13 cellular contexts compared by ENCODE assay signal in the genomic region with DNA sequence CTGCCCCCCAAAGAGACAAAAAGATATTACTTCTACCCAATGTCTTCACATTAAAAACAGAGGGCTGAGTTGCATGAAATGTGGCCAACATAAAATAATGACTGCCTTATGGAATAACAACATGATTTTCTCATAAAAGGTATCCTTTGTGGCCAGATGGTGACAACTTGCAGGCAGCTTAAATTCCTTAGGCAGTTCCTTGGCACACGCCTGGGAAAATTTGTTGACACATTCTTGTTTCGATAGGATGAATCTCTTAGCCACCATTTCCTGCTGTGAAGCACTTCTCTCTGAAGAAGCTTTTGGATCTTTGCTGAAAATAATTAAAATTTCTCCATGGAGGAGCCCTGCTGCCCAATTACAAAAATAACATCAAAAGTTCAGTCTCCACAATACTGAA.
DNase-seq lines count a peak whose midpoint lies in the region; ATAC-seq lines count a peak whose summit lies in the region.
"Had no signal": no experiment of that assay in that cellular context is flagged by ENCODE, and none has a peak within 500 bp of the region (broad histone marks: within the 10 kb centered on the region; RNA-seq: fewer than 3 reads in every experiment).

No MANE protein-coding gene starts in this region.

- H3K27ac Mint-ChIP-seq in activated CD8-positive, alpha-beta memory T cell treated with anti-CD3 and anti-CD28 coated beads, Interleukin-2, amount 10 ng/mL, durations not matched to agents 7 days and 5 days = no peak overlapping the region
- H3K27ac Mint-ChIP-seq: activated CD4-positive, alpha-beta memory T cell treated with anti-CD3 and anti-CD28 coated beads for 36 hours; stimulated activated naive B cell treated with anti-CD40 and anti-IgM and Interleukin-4, amounts not matched to agents 10 μg/mL and 1 μg/mL and 100 μg/mL, for 72 hours had no signal

- no peaks in the 10 kb centered on the region for H3K4me1 Mint-ChIP-seq in activated CD8-positive, alpha-beta memory T cell treated with anti-CD3 and anti-CD28 coated beads, Interleukin-2, amount 10 ng/mL, durations not matched to agents 7 days and 5 days
- H3K4me1 Mint-ChIP-seq: stimulated activated naive B cell treated with anti-CD40 and anti-IgM and Interleukin-4, amounts not matched to agents 10 μg/mL and 1 μg/mL and 100 μg/mL, for 72 hours had no signal

- H3K4me1 ChIP-seq in muscle layer of colon (ENCODE audit: insufficient read depth, low read length) (peaks cover 33% of the 10 kb centered on the region), HAP-1 (no peaks in the 10 kb centered on the region)
- H3K4me1 ChIP-seq: upper lobe of right lung had no signal

- H3K27me3 ChIP-seq in MG63 (no peaks in the 10 kb centered on the region), muscle layer of colon (ENCODE audit: control insufficient read depth in 1 of 2, insufficient read depth in 2 of 2, low read length in 2 of 2) (no peaks in the 10 kb centered on the region), HAP-1 (ENCODE audit: low read depth) (no peaks in the 10 kb centered on the region)
- H3K27me3 ChIP-seq: upper lobe of right lung had no signal

- CTCF ChIA-PET in activated CD8-positive, alpha-beta memory T cell treated with anti-CD3 and anti-CD28 coated beads, Interleukin-2, amount 10 ng/mL, durations not matched to agents 7 days and 5 days (lab: Charles Lee) = interaction anchor here (1.5 kb wide), 1 partner anchor 214 kb away, joined by 3 read pairs; no protein-coding TSS in a partner anchor

- in situ Hi-C loops in HAP-1 (cut with MboI; ENCODE audit: low sequenced_read_pairs) = no loop called here

- peak; percentile 8 for DNase-seq in DMS 273 (lab: John Stamatoyannopoulos, UW; ENCODE audit: unreplicated experiment)
- peak; percentile 34 for DNase-seq in MG63
- peak; percentile 11 for DNase-seq in cerebellum (ENCODE audit: low spot score)
- no peak for DNase-seq in HAP-1 (ENCODE audit: low spot score in 2 of 2)
- DNase-seq in left colon = no peak
- DNase-seq in activated CD8-positive, alpha-beta memory T cell treated with anti-CD3 and anti-CD28 coated beads, Interleukin-2, amount 10 ng/mL, durations not matched to agents 7 days and 5 days = no peak
- DNase-seq: activated CD4-positive, alpha-beta memory T cell treated with anti-CD3 and anti-CD28 coated beads for 36 hours; NCI-H1048; small intestine; stimulated activated naive B cell treated with anti-CD40 and anti-IgM and Interleukin-4, amounts not matched to agents 10 μg/mL and 1 μg/mL and 100 μg/mL, for 72 hours; upper lobe of right lung had no signal

- peaks cover 4% of the 10 kb centered on the region for H3K27me3 Mint-ChIP-seq in activated CD8-positive, alpha-beta memory T cell treated with anti-CD3 and anti-CD28 coated beads, Interleukin-2, amount 10 ng/mL, durations not matched to agents 7 days and 5 days

- H3K4me3 ChIP-seq in MG63 = no peak overlapping the region
- no peak overlapping the region for H3K4me3 ChIP-seq in muscle layer of colon (ENCODE audit: low read depth in 1 of 2, low read length in 2 of 2)
- H3K4me3 ChIP-seq in HAP-1 = no peak overlapping the region
- H3K4me3 ChIP-seq: upper lobe of right lung had no signal

- H3K36me3 Mint-ChIP-seq in activated CD8-positive, alpha-beta memory T cell treated with anti-CD3 and anti-CD28 coated beads, Interleukin-2, amount 10 ng/mL, durations not matched to agents 7 days and 5 days = no peaks in the 10 kb centered on the region
- H3K36me3 Mint-ChIP-seq: activated CD4-positive, alpha-beta memory T cell treated with anti-CD3 and anti-CD28 coated beads for 36 hours; stimulated activated naive B cell treated with anti-CD40 and anti-IgM and Interleukin-4, amounts not matched to agents 10 μg/mL and 1 μg/mL and 100 μg/mL, for 72 hours had no signal

- intact Hi-C loops in left colon (cut with DNase I, micrococcal nuclease) = loop anchor here in 1 of 2 donors (10.0 kb wide), 1 partner anchor 238 kb away; no protein-coding TSS in a partner anchor

- peak overlapping the region; percentile 12 for H3K27ac ChIP-seq in muscle layer of colon (ENCODE audit: low read depth, low read length)
- H3K27ac ChIP-seq: upper lobe of right lung had no signal

- no peaks in the 10 kb centered on the region for H3K9me3 Mint-ChIP-seq in activated CD8-positive, alpha-beta memory T cell treated with anti-CD3 and anti-CD28 coated beads, Interleukin-2, amount 10 ng/mL, durations not matched to agents 7 days and 5 days (ENCODE audit: low read depth)

- H3K4me3 Mint-ChIP-seq in activated CD8-positive, alpha-beta memory T cell treated with anti-CD3 and anti-CD28 coated beads, Interleukin-2, amount 10 ng/mL, durations not matched to agents 7 days and 5 days = no peak overlapping the region
- H3K4me3 Mint-ChIP-seq: activated CD4-positive, alpha-beta memory T cell treated with anti-CD3 and anti-CD28 coated beads for 36 hours; stimulated activated naive B cell treated with anti-CD40 and anti-IgM and Interleukin-4, amounts not matched to agents 10 μg/mL and 1 μg/mL and 100 μg/mL, for 72 hours had no signal

- no peak overlapping the region for H3K9ac ChIP-seq in muscle layer of colon (ENCODE audit: low read length)

- no peaks in the 10 kb centered on the region for H3K36me3 ChIP-seq in MG63
- no peaks in the 10 kb centered on the region for H3K36me3 ChIP-seq in muscle layer of colon (ENCODE audit: insufficient read depth, low read length)
- no peaks in the 10 kb centered on the region for H3K36me3 ChIP-seq in HAP-1 (replicated peaks)
- H3K36me3 ChIP-seq: upper lobe of right lung had no signal

- H3K9me3 ChIP-seq in MG63 (peaks cover 3% of the 10 kb centered on the region; the same call in 1 of the 2 replicates), muscle layer of colon (ENCODE audit: low read length) (no peaks in the 10 kb centered on the region), HAP-1 (no peaks in the 10 kb centered on the region)
- H3K9me3 ChIP-seq: upper lobe of right lung had no signal

- ATAC-seq in HG02623 (IDR thresholded peaks at IDR 0.05; ENCODE audit: unreplicated experiment) (no peak), left colon (no peak)
- ATAC-seq in activated CD8-positive, alpha-beta memory T cell treated with anti-CD3 and anti-CD28 coated beads, Interleukin-2, amount 10 ng/mL, durations not matched to agents 7 days and 5 days = no peak
- ATAC-seq: stimulated activated naive B cell treated with anti-CD40 and anti-IgM and Interleukin-4, amounts not matched to agents 10 μg/mL and 1 μg/mL and 100 μg/mL, for 72 hours; upper lobe of right lung had no signal

Comparison
In these comparisons a context has a peak if more than half of its experiments do, and no peak if none do; other contexts are left out.
1. DNase-seq: peak in DMS 273 (single experiment), MG63 (single experiment) and cerebellum (single experiment); none in HAP-1 (0 of 2), left colon (0 of 2) and activated CD8-positive, alpha-beta memory T cell treated with anti-CD3 and anti-CD28 coated beads, Interleukin-2, amount 10 ng/mL, durations not matched to agents 7 days and 5 days (single experiment).